In genomic region chr20:63217706-63218105, GRCh38 we compare ENCODE assay signal across 1 cellular context.
TF ChIP-seq lines count a peak whose summit lies in the region.

No MANE protein-coding gene starts in this region.

TF ChIP-seq in HEK293, 187 proteins besides CTCF, POLR2A, EP300 and RAD21 (continued from another document):
- TF ChIP-seq ZNF704 (tag by site-specific recombination; IDR thresholded peaks at IDR 0.05), result no peak
- peak; percentile 66 for TF ChIP-seq ZNF341 (tag by site-specific recombination; IDR thresholded peaks at IDR 0.05; ENCODE audit: low read depth)
- TF ChIP-seq PATZ1 (tag by site-specific recombination; IDR thresholded peaks at IDR 0.05), result no peak
- no peak for TF ChIP-seq ZNF184 (tag by site-specific recombination; IDR thresholded peaks at IDR 0.05)
- TF ChIP-seq HOXA7 (CRISPR knock-in tag; IDR thresholded peaks at IDR 0.05; ENCODE audit: borderline replicate concordance), result no peak
- TF ChIP-seq ZNF280D (tag by site-specific recombination; IDR thresholded peaks at IDR 0.05), result no peak
